In genomic region chr22:49966041-49966715, GRCh38 we compare ENCODE assay signal across 11 cellular contexts. TPM values are rescaled to one million over a fixed set of nuclear protein-coding genes. Genes with fewer than 3 reads are reported as not detected.
DNase-seq lines count a peak whose midpoint lies in the region; ATAC-seq lines count a peak whose summit lies in the region.
"Had no signal": no experiment of that assay in that cellular context is flagged by ENCODE, and none has a peak within 500 bp of the region (broad histone marks: within the 10 kb centered on the region; RNA-seq: fewer than 3 reads in every experiment).

No MANE protein-coding gene starts in this region.

- ATAC-seq in left colon = no peak
- no peak for ATAC-seq in stimulated activated memory B cell treated with anti-CD40 and anti-IgM and Interleukin-4, amounts not matched to agents 10 μg/mL and 1 μg/mL and 100 μg/mL, for 72 hours
- ATAC-seq: activated naive CD4-positive, alpha-beta T cell treated with anti-CD3 and anti-CD28 coated beads, Interleukin-2, amount 50 U/mL, for 72 hours had no signal

- in situ Hi-C loops in ACHN (cut with HindIII; ENCODE audit: low pct_ligation_motif_present, low pct_unique_long_range_greater_than_20kb, low sequenced_read_pairs) = no loop called here

- H3K9me3 Mint-ChIP-seq in activated T-helper 2 cell treated with anti-CD3 and anti-CD28 coated beads, Interferon-gamma antibody, Interleukin-2, Interleukin-4, amounts not matched to agents 10 μg/mL and 5 μg/mL and 100 μg/mL, durations not matched to agents 14 hours and 24 hours and 36 hours = no peaks in the 10 kb centered on the region
- no peaks in the 10 kb centered on the region for H3K9me3 Mint-ChIP-seq in stimulated activated memory B cell treated with anti-CD40 and anti-IgM and Interleukin-4, amounts not matched to agents 10 μg/mL and 1 μg/mL and 100 μg/mL, for 72 hours
- H3K9me3 Mint-ChIP-seq: activated naive CD4-positive, alpha-beta T cell treated with anti-CD3 and anti-CD28 coated beads, Interleukin-2, amount 50 U/mL, for 72 hours had no signal

- peak; percentile 56 for DNase-seq in H7
- no peak for DNase-seq in activated T-helper 2 cell treated with anti-CD3 and anti-CD28 coated beads, Interferon-gamma antibody, Interleukin-2, Interleukin-4, amounts not matched to agents 10 μg/mL and 5 μg/mL and 100 μg/mL, durations not matched to agents 14 hours and 24 hours and 36 hours (ENCODE audit: low spot score)
- DNase-seq in left colon = peak; percentile 17 to 30
- no peak for DNase-seq in ACHN
- no peak for DNase-seq in NCI-H2196 treated with DMSO at 0.1 percent for 48 hours (lab: John Stamatoyannopoulos, UW; ENCODE audit: unreplicated experiment)
- no peak for DNase-seq in Kasumi-1 (lab: John Stamatoyannopoulos, UW)

- H3K36me3 ChIP-seq in H7 (replicated peaks; ENCODE audit: control insufficient read depth, insufficient read depth, low read length) = peaks cover 7% of the 10 kb centered on the region

- H3K36me3 Mint-ChIP-seq in activated T-helper 2 cell treated with anti-CD3 and anti-CD28 coated beads, Interferon-gamma antibody, Interleukin-2, Interleukin-4, amounts not matched to agents 10 μg/mL and 5 μg/mL and 100 μg/mL, durations not matched to agents 14 hours and 24 hours and 36 hours (ENCODE audit: low read depth) = peaks cover 44% of the 10 kb centered on the region
- H3K36me3 Mint-ChIP-seq in stimulated activated memory B cell treated with anti-CD40 and anti-IgM and Interleukin-4, amounts not matched to agents 10 μg/mL and 1 μg/mL and 100 μg/mL, for 72 hours = peaks cover 32% of the 10 kb centered on the region

- peak overlapping the region; percentile 33 for H3K4me3 Mint-ChIP-seq in activated T-helper 2 cell treated with anti-CD3 and anti-CD28 coated beads, Interferon-gamma antibody, Interleukin-2, Interleukin-4, amounts not matched to agents 10 μg/mL and 5 μg/mL and 100 μg/mL, durations not matched to agents 14 hours and 24 hours and 36 hours (ENCODE audit: low read depth)
- H3K4me3 Mint-ChIP-seq in stimulated activated memory B cell treated with anti-CD40 and anti-IgM and Interleukin-4, amounts not matched to agents 10 μg/mL and 1 μg/mL and 100 μg/mL, for 72 hours = peak overlapping the region; percentile 2

- peak overlapping the region; percentile 22 for H3K27ac Mint-ChIP-seq in activated T-helper 2 cell treated with anti-CD3 and anti-CD28 coated beads, Interferon-gamma antibody, Interleukin-2, Interleukin-4, amounts not matched to agents 10 μg/mL and 5 μg/mL and 100 μg/mL, durations not matched to agents 14 hours and 24 hours and 36 hours
- peak overlapping the region; percentile 92 for H3K27ac Mint-ChIP-seq in stimulated activated memory B cell treated with anti-CD40 and anti-IgM and Interleukin-4, amounts not matched to agents 10 μg/mL and 1 μg/mL and 100 μg/mL, for 72 hours

- intact Hi-C loops in activated T-helper 2 cell treated with anti-CD3 and anti-CD28 coated beads, Interferon-gamma antibody, Interleukin-2, Interleukin-4, amounts not matched to agents 10 μg/mL and 5 μg/mL and 100 μg/mL, durations not matched to agents 14 hours and 24 hours and 36 hours (cut with micrococcal nuclease) = no loop called here
- intact Hi-C loops in left colon (cut with DNase I, micrococcal nuclease) = no loop called here

- peaks cover 22% of the 10 kb centered on the region for H3K4me1 Mint-ChIP-seq in activated T-helper 2 cell treated with anti-CD3 and anti-CD28 coated beads, Interferon-gamma antibody, Interleukin-2, Interleukin-4, amounts not matched to agents 10 μg/mL and 5 μg/mL and 100 μg/mL, durations not matched to agents 14 hours and 24 hours and 36 hours (ENCODE audit: low read depth)
- H3K4me1 Mint-ChIP-seq in stimulated activated memory B cell treated with anti-CD40 and anti-IgM and Interleukin-4, amounts not matched to agents 10 μg/mL and 1 μg/mL and 100 μg/mL, for 72 hours = peaks cover 71% of the 10 kb centered on the region

- no peak overlapping the region for H3K4me3 ChIP-seq in H7 (ENCODE audit: insufficient read depth, low read depth, low read length)
- H3K4me3 ChIP-seq: HAP-1 had no signal

- peaks cover 10% of the 10 kb centered on the region for H3K27me3 ChIP-seq in H7 (ENCODE audit: control insufficient read depth, insufficient read depth, low read length)

- no peaks in the 10 kb centered on the region for H3K27me3 Mint-ChIP-seq in activated T-helper 2 cell treated with anti-CD3 and anti-CD28 coated beads, Interferon-gamma antibody, Interleukin-2, Interleukin-4, amounts not matched to agents 10 μg/mL and 5 μg/mL and 100 μg/mL, durations not matched to agents 14 hours and 24 hours and 36 hours (ENCODE audit: low read depth)
- no peaks in the 10 kb centered on the region for H3K27me3 Mint-ChIP-seq in stimulated activated memory B cell treated with anti-CD40 and anti-IgM and Interleukin-4, amounts not matched to agents 10 μg/mL and 1 μg/mL and 100 μg/mL, for 72 hours

RNA-seq across cellular contexts. Expression of gene PIM3, which starts 5.6 kb away (rescaled TPM):
- total RNA-seq in H7 (2014; rRNA removed; shearing (Covaris generic)) = 71.2 and 79.7 TPM in 2 replicates
- total RNA-seq in activated T-helper 2 cell treated with anti-CD3 and anti-CD28 coated beads, Interferon-gamma antibody, Interleukin-2, Interleukin-4, amounts not matched to agents 10 μg/mL and 5 μg/mL and 100 μg/mL, durations not matched to agents 14 hours and 24 hours and 36 hours = 215 TPM in 2 replicates
- 100 to 1,000 TPM in 1 of 2 donors, 10 to 100 TPM in 1; 45.6 to 201 TPM for total RNA-seq in left colon

RNA-seq across cellular contexts. Expression of gene IL17REL, which starts 46.4 kb away (rescaled TPM):
- total RNA-seq in H7 (2014; rRNA removed; shearing (Covaris generic)) = 0.04 TPM in 1 of 2 replicates, not detected in the other
- total RNA-seq in activated T-helper 2 cell treated with anti-CD3 and anti-CD28 coated beads, Interferon-gamma antibody, Interleukin-2, Interleukin-4, amounts not matched to agents 10 μg/mL and 5 μg/mL and 100 μg/mL, durations not matched to agents 14 hours and 24 hours and 36 hours = not detected in 2 replicates
- under 1 TPM; 0.17 to 0.31 TPM for total RNA-seq in left colon
- total RNA-seq: LHCN-M2, RPMI7951 had no signal

RNA-seq across cellular contexts. Expression of gene CRELD2, which starts 47.7 kb away (rescaled TPM):
- 22.8 and 45.6 TPM in 2 replicates for total RNA-seq in H7 (2014; rRNA removed; shearing (Covaris generic))
- 49.9 and 52.9 TPM in 2 replicates for total RNA-seq in activated T-helper 2 cell treated with anti-CD3 and anti-CD28 coated beads, Interferon-gamma antibody, Interleukin-2, Interleukin-4, amounts not matched to agents 10 μg/mL and 5 μg/mL and 100 μg/mL, durations not matched to agents 14 hours and 24 hours and 36 hours
- total RNA-seq in left colon = 10 to 100 TPM; 36.7 to 53.8 TPM

RNA-seq across cellular contexts. Expression of gene ALG12, which starts 47.9 kb away (rescaled TPM):
- total RNA-seq in H7 (2014; rRNA removed; shearing (Covaris generic)) = 28.5 and 32.9 TPM in 2 replicates
- 15.5 and 16.5 TPM in 2 replicates for total RNA-seq in activated T-helper 2 cell treated with anti-CD3 and anti-CD28 coated beads, Interferon-gamma antibody, Interleukin-2, Interleukin-4, amounts not matched to agents 10 μg/mL and 5 μg/mL and 100 μg/mL, durations not matched to agents 14 hours and 24 hours and 36 hours
- total RNA-seq in left colon = 10 to 100 TPM; 22.8 to 27.9 TPM

Comparison
In these comparisons a context has a peak if more than half of its experiments do, and no peak if none do; other contexts are left out.
1. DNase-seq: peak in H7 (single experiment) and left colon (2 of 2); none in activated T-helper 2 cell treated with anti-CD3 and anti-CD28 coated beads, Interferon-gamma antibody, Interleukin-2, Interleukin-4, amounts not matched to agents 10 μg/mL and 5 μg/mL and 100 μg/mL, durations not matched to agents 14 hours and 24 hours and 36 hours (single experiment), ACHN (single experiment), NCI-H2196 treated with DMSO at 0.1 percent for 48 hours (single experiment) and Kasumi-1 (0 of 2).